8 cellular contexts compared by ENCODE assay signal in genomic region chr14:89040438-89041244, GRCh38.
DNase-seq lines count a peak whose midpoint lies in the region; ATAC-seq and TF ChIP-seq lines count a peak whose summit lies in the region.

No MANE protein-coding gene starts in this region.

- peaks cover 4% of the 10 kb centered on the region for H3K4me1 Mint-ChIP-seq in T-helper 1 cell treated with Interleukin-12 subunit alpha and Interleukin-12 subunit beta and Interleukin-4 antibody, amounts not matched to agents 30 μg/mL and 1 μg/mL, for 36 hours (ENCODE audit: low read depth)

- H3K27ac ChIP-seq in psoas muscle, result peak overlapping the region; percentile 87

- no peaks in the 10 kb centered on the region for H3K9me3 ChIP-seq in psoas muscle

- no peaks in the 10 kb centered on the region for H3K36me3 Mint-ChIP-seq in T-helper 1 cell treated with Interleukin-12 subunit alpha and Interleukin-12 subunit beta and Interleukin-4 antibody, amounts not matched to agents 30 μg/mL and 1 μg/mL, for 36 hours (ENCODE audit: low read depth)

- no peaks in the 10 kb centered on the region for H3K36me3 ChIP-seq in psoas muscle (ENCODE audit: insufficient read depth in 1 of 2, low read depth in 1 of 2)

- DNase-seq in Daoy (ENCODE audit: low read depth), result peak; percentile 94
- DNase-seq in HEK293T (ENCODE audit: extremely low spot score), result peak; percentile 80
- DNase-seq in NCI-H1417 (lab: John Stamatoyannopoulos, UW), result peak; percentile 85 to 95 (median 94)
- peak; percentile 19 to 95 (median 78) for DNase-seq in amygdala (lab: John Stamatoyannopoulos, UW)
- DNase-seq in left cardiac atrium, result peak; percentile 91
- DNase-seq in psoas muscle, result peak; percentile 91 to 94
- peak; percentile 91 for DNase-seq in ureter (ENCODE audit: low spot score)

- 1% methylated on average over 31 to 32 of the region's 32 CpGs for WGBS in psoas muscle, 3 donors

- H3K9me3 Mint-ChIP-seq in T-helper 1 cell treated with Interleukin-12 subunit alpha and Interleukin-12 subunit beta and Interleukin-4 antibody, amounts not matched to agents 30 μg/mL and 1 μg/mL, for 36 hours, result peaks cover 12% of the 10 kb centered on the region

- peak; percentile 93 for TF ChIP-seq CTCF in psoas muscle (IDR thresholded peaks at IDR 0.05)

- peaks cover 10% of the 10 kb centered on the region for H3K4me1 ChIP-seq in psoas muscle

- POLR2A ChIA-PET in HEK293T (lab: Yijun Ruan, JAX), result no interaction called here

- CTCF ChIA-PET in HEK293T (lab: Yijun Ruan, JAX), result interaction anchor here (0.8 to 1.5 kb wide), 5 partner anchors 10 to 896 kb away, joined by 3 to 5 read pairs (median 4); no protein-coding TSS in a partner anchor

- H3K27me3 Mint-ChIP-seq in T-helper 1 cell treated with Interleukin-12 subunit alpha and Interleukin-12 subunit beta and Interleukin-4 antibody, amounts not matched to agents 30 μg/mL and 1 μg/mL, for 36 hours (ENCODE audit: low read depth), result peaks cover 14% of the 10 kb centered on the region

- intact Hi-C loops in left cardiac atrium (cut with DNase I), result loop anchor here (5.0 to 10.0 kb wide), 4 partner anchors 134 to 727 kb away; partner anchors contain the start of gene FOXN3 (in 1 of the 2)
- intact Hi-C loops in psoas muscle (cut with DNase I), result loop anchor here (1.0 to 10.0 kb wide), 5 partner anchors 124 to 877 kb away; partner anchors contain the start of gene FOXN3 (in 2 of the 2)

- H3K4me3 ChIP-seq in psoas muscle, result peak overlapping the region; percentile 62

- no peaks in the 10 kb centered on the region for H3K27me3 ChIP-seq in psoas muscle (ENCODE audit: insufficient read depth in 3 of 3, low read length in 2 of 3)

- no peak overlapping the region for H3K27ac Mint-ChIP-seq in T-helper 1 cell treated with Interleukin-12 subunit alpha and Interleukin-12 subunit beta and Interleukin-4 antibody, amounts not matched to agents 30 μg/mL and 1 μg/mL, for 36 hours

- peak overlapping the region; percentile 67 for H3K4me3 Mint-ChIP-seq in T-helper 1 cell treated with Interleukin-12 subunit alpha and Interleukin-12 subunit beta and Interleukin-4 antibody, amounts not matched to agents 30 μg/mL and 1 μg/mL, for 36 hours

- ATAC-seq in left cardiac atrium (peak; percentile 93 to 97), psoas muscle (peak; percentile 98 to 99 (median 98))

TF ChIP-seq in HEK293T, 16 proteins besides CTCF, POLR2A, EP300 and RAD21:
- TF ChIP-seq CTBP1 (IDR thresholded peaks at IDR 0.05; ENCODE audit: borderline replicate concordance) (no peak), L3MBTL2 (conservative IDR thresholded peaks at IDR 0.05) (peak; percentile 34; the same call in 1 of the 2 replicates)

Comparison
In these comparisons a context has a peak if more than half of its experiments do, and no peak if none do; other contexts are left out.
1. Peak in every context shown above with its lines: DNase-seq, ATAC-seq, H3K4me3 ChIP-seq and H3K27ac ChIP-seq.